Comparison of ENCODE assay signal across 9 cellular contexts in the genomic region with DNA sequence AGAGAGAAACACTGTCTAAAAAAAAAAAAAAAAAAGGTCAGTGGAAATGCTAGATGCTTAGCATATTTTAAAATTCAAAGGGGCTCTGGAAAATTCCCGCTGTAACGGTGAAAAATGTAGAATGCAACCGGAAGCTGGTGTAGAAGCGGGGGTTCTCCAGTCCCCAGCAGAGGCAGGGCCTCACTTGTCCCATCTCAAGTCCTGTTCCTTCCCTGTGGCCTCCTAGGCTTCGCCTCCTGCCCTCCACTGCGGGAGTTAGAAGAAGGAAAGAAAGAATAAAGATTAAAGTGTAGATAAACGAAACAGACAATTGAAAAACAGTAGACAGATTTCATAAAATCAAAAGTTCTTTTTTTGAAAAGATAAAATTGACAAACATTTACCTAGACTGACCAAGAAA. TPM values are rescaled to one million over a fixed set of nuclear protein-coding genes. Genes with fewer than 3 reads are reported as not detected.
DNase-seq lines count a peak whose midpoint lies in the region; ATAC-seq and TF ChIP-seq lines count a peak whose summit lies in the region.
"Had no signal": no experiment of that assay in that cellular context is flagged by ENCODE, and none has a peak within 500 bp of the region (broad histone marks: within the 10 kb centered on the region; RNA-seq: fewer than 3 reads in every experiment).

No MANE protein-coding gene starts in this region.

- no peaks in the 10 kb centered on the region for H3K9me3 ChIP-seq in CD4-positive, CD25-positive, alpha-beta regulatory T cell (ENCODE audit: control insufficient read depth in 2 of 2, low read length in 2 of 2)
- H3K9me3 ChIP-seq in Loucy (ENCODE audit: insufficient read depth, low read depth, low read length) (no peaks in the 10 kb centered on the region), neural progenitor cell (ENCODE audit: low read depth) (no peaks in the 10 kb centered on the region), HAP-1 (0 out of 2 replicates have a peak, but pooled peaks cover 4% of the 10 kb centered on the region)

- H4K20me1 ChIP-seq in Loucy (ENCODE audit: insufficient read depth, low read length, poor library complexity, severe bottlenecking) (no peaks in the 10 kb centered on the region), neural progenitor cell (ENCODE audit: low read depth) (no peaks in the 10 kb centered on the region)

- H3K4me2 ChIP-seq in Loucy (ENCODE audit: low read depth, low read length, poor library complexity, severe bottlenecking): peak overlapping the region; percentile 77
- H3K4me2 ChIP-seq in neural progenitor cell: peak overlapping the region; percentile 67

- no peak for DNase-seq in CD4-positive, CD25-positive, alpha-beta regulatory T cell
- no peak for DNase-seq in central memory CD8-positive, alpha-beta T cell (ENCODE audit: low spot score in 2 of 2)
- DNase-seq in neural progenitor cell (ENCODE audit: low spot score): no peak
- no peak for DNase-seq in HAP-1 (ENCODE audit: low spot score in 2 of 2)
- no peak for DNase-seq in GM19238 (ENCODE audit: insufficient read length, low spot score)
- DNase-seq in A172 (ENCODE audit: low spot score): no peak
- no peak for DNase-seq in AG08395 (ENCODE audit: low spot score)

- H3K79me2 ChIP-seq in Loucy (ENCODE audit: insufficient read depth, low read length) (no peaks in the 10 kb centered on the region), neural progenitor cell (ENCODE audit: low read depth) (no peaks in the 10 kb centered on the region)

- H3K4me1 ChIP-seq in CD4-positive, CD25-positive, alpha-beta regulatory T cell (ENCODE audit: control insufficient read depth, insufficient read depth, low read length, poor library complexity, severe bottlenecking): peaks cover 15% of the 10 kb centered on the region
- H3K4me1 ChIP-seq in Loucy (ENCODE audit: insufficient read depth, low read length, poor library complexity, severe bottlenecking) (no peaks in the 10 kb centered on the region), neural progenitor cell (no peaks in the 10 kb centered on the region), HAP-1 (peaks cover 2% of the 10 kb centered on the region; the same call in 1 of the 2 replicates)

- H3K4me3 Mint-ChIP-seq in CD4-positive, CD25-positive, alpha-beta regulatory T cell: peak overlapping the region; percentile 75 to 85 (median 80)
- H3K4me3 Mint-ChIP-seq in central memory CD8-positive, alpha-beta T cell: peak overlapping the region; percentile 66
- peak overlapping the region; percentile 75 for H3K4me3 Mint-ChIP-seq in neural progenitor cell

- TF ChIP-seq CTCF in Loucy (conservative IDR thresholded peaks at IDR 0.05; ENCODE audit: low read length) (no peak), neural progenitor cell (IDR thresholded peaks at IDR 0.05) (no peak)

- H3K4me1 Mint-ChIP-seq in CD4-positive, CD25-positive, alpha-beta regulatory T cell: peaks cover 6 to 22% (median 11%) of the 10 kb centered on the region in 4 donors
- peaks cover 6% of the 10 kb centered on the region for H3K4me1 Mint-ChIP-seq in central memory CD8-positive, alpha-beta T cell
- H3K4me1 Mint-ChIP-seq in neural progenitor cell: peaks cover 3% of the 10 kb centered on the region

- H3K36me3 Mint-ChIP-seq in CD4-positive, CD25-positive, alpha-beta regulatory T cell: no peaks in the 10 kb centered on the region
- H3K36me3 Mint-ChIP-seq in central memory CD8-positive, alpha-beta T cell (ENCODE audit: insufficient read depth): peaks cover 1% of the 10 kb centered on the region
- no peaks in the 10 kb centered on the region for H3K36me3 Mint-ChIP-seq in neural progenitor cell

- peaks cover 0 to 5% (median 0%) of the 10 kb centered on the region in 7 donors for H3K9me3 Mint-ChIP-seq in CD4-positive, CD25-positive, alpha-beta regulatory T cell
- no peaks in the 10 kb centered on the region for H3K9me3 Mint-ChIP-seq in central memory CD8-positive, alpha-beta T cell
- peaks cover 30% of the 10 kb centered on the region for H3K9me3 Mint-ChIP-seq in neural progenitor cell

- H3K9me2 ChIP-seq in Loucy (replicated peaks; ENCODE audit: low read depth, low read length): no peaks in the 10 kb centered on the region

- H2AFZ ChIP-seq in Loucy (ENCODE audit: low read length): peak overlapping the region; percentile 99
- H2AFZ ChIP-seq in neural progenitor cell (replicated peaks): no peak overlapping the region

- H3K27ac ChIP-seq in CD4-positive, CD25-positive, alpha-beta regulatory T cell (ENCODE audit: insufficient read depth, low read length, poor library complexity, severe bottlenecking): peak overlapping the region; percentile 81
- H3K27ac ChIP-seq in neural progenitor cell: no peak overlapping the region

- H3F3A ChIP-seq in Loucy (ENCODE audit: low read depth) (no peaks in the 10 kb centered on the region), neural progenitor cell (ENCODE audit: low read depth) (no peaks in the 10 kb centered on the region)

- peaks cover 48% of the 10 kb centered on the region for H3K27me3 Mint-ChIP-seq in CD4-positive, CD25-positive, alpha-beta regulatory T cell
- H3K27me3 Mint-ChIP-seq in central memory CD8-positive, alpha-beta T cell: peaks cover 37% of the 10 kb centered on the region
- peaks cover 4% of the 10 kb centered on the region for H3K27me3 Mint-ChIP-seq in neural progenitor cell (ENCODE audit: insufficient read depth, low read depth)

- no peak for ATAC-seq in CD4-positive, CD25-positive, alpha-beta regulatory T cell (ENCODE audit: low read depth in 2 of 2)
- ATAC-seq in central memory CD8-positive, alpha-beta T cell (replicated peaks; ENCODE audit: extremely low read depth, poor library complexity, severe bottlenecking): no peak

- H3K27me3 ChIP-seq in CD4-positive, CD25-positive, alpha-beta regulatory T cell (ENCODE audit: control insufficient read depth, insufficient read depth, low read length): peaks cover 7% of the 10 kb centered on the region
- H3K27me3 ChIP-seq in Loucy (ENCODE audit: insufficient read depth, low read length, poor library complexity, severe bottlenecking) (no peaks in the 10 kb centered on the region), neural progenitor cell (peaks cover 19% of the 10 kb centered on the region), HAP-1 (ENCODE audit: low read depth) (peaks cover 5% of the 10 kb centered on the region; the same call in 1 of the 2 replicates)

- H3K9ac ChIP-seq in Loucy (ENCODE audit: low read depth, low read length, poor library complexity, severe bottlenecking) (no peak overlapping the region), neural progenitor cell (no peak overlapping the region)

- in situ Hi-C loops in HAP-1 (cut with MboI; ENCODE audit: low sequenced_read_pairs): no loop called here

- peak overlapping the region; percentile 85 to 89 (median 87) for H3K27ac Mint-ChIP-seq in CD4-positive, CD25-positive, alpha-beta regulatory T cell
- peak overlapping the region; percentile 11 for H3K27ac Mint-ChIP-seq in central memory CD8-positive, alpha-beta T cell (ENCODE audit: low read depth)
- no peak overlapping the region for H3K27ac Mint-ChIP-seq in neural progenitor cell

- H3K36me3 ChIP-seq in CD4-positive, CD25-positive, alpha-beta regulatory T cell (ENCODE audit: control insufficient read depth, insufficient read depth, low read length): no peaks in the 10 kb centered on the region
- no peaks in the 10 kb centered on the region for H3K36me3 ChIP-seq in Loucy (ENCODE audit: insufficient read depth, low read length)
- no peaks in the 10 kb centered on the region for H3K36me3 ChIP-seq in neural progenitor cell
- H3K36me3 ChIP-seq in HAP-1 (replicated peaks): no peaks in the 10 kb centered on the region

- H3K4me3 ChIP-seq in CD4-positive, CD25-positive, alpha-beta regulatory T cell (ENCODE audit: low read depth, low read length): peak overlapping the region; percentile 60
- peak overlapping the region; percentile 74 for H3K4me3 ChIP-seq in Loucy (ENCODE audit: low read length, poor library complexity, severe bottlenecking)
- peak overlapping the region; percentile 39 for H3K4me3 ChIP-seq in neural progenitor cell
- no peak overlapping the region for H3K4me3 ChIP-seq in HAP-1

RNA-seq across cellular contexts. Expression of a gene that starts 14.8 kb away (rescaled TPM):
- total RNA-seq in CD4-positive, CD25-positive, alpha-beta regulatory T cell: 5.4 TPM
- polyA plus RNA-seq in CD4-positive, CD25-positive, alpha-beta regulatory T cell: 10 to 100 TPM in 3 of 4 donors, 1 to 10 TPM in 1; 8.1 to 14.4 (median 11.9) TPM
- 8.7 and 14.5 TPM in 2 replicates for total RNA-seq in neural progenitor cell (ENCODE audit: low replicate concordance)
- total RNA-seq in A172 (2014; rRNA removed; shearing (Covaris generic)): 3.1 and 4.1 TPM in 2 replicates
- total RNA-seq: HT-29 had no signal
